ENCODE assay signal across 18 cellular contexts in genomic region chr11:59437770-59438169, GRCh38. TPM values are rescaled to one million over a fixed set of nuclear protein-coding genes. Genes with fewer than 3 reads are reported as not detected.
A peak's percentile ranks its signal among the peaks of the same experiment; 100 is the strongest.
DNase-seq lines count a peak whose midpoint lies in the region; FAIRE-seq and TF ChIP-seq lines count a peak whose summit lies in the region.
"Had no signal": no experiment of that assay in that cellular context is flagged by ENCODE, and none has a peak within 500 bp of the region (broad histone marks: within the 10 kb centered on the region; RNA-seq: fewer than 3 reads in every experiment).

No MANE protein-coding gene starts in this region.

- no peak overlapping the region for H3K4me2 ChIP-seq in H1 (ENCODE audit: insufficient read depth in 1 of 2, low read depth in 2 of 2, low read length in 2 of 2)
- no peak overlapping the region for H3K4me2 ChIP-seq in SK-N-SH

- H3K36me3 ChIP-seq in A673 (ENCODE audit: insufficient read depth, low read length, poor library complexity, severe bottlenecking) (no peaks in the 10 kb centered on the region), H1 (ENCODE audit: control insufficient read depth in 2 of 4, insufficient read depth in 4 of 4, low read length in 3 of 4) (no peaks in the 10 kb centered on the region), SK-N-SH (replicated peaks in 1 of 2; ENCODE audit: control insufficient read depth in 1 of 2, insufficient read depth in 2 of 2, low read length in 1 of 2) (no peaks in the 10 kb centered on the region)
- H3K36me3 ChIP-seq: MG63, Peyer's patch had no signal

- H3K9ac ChIP-seq in H1 (replicated peaks in 1 of 4; ENCODE audit: extremely low read depth in 1 of 4, low read depth in 3 of 4, low read length in 3 of 4) (no peak overlapping the region), SK-N-SH (no peak overlapping the region)

- H3K4me3 ChIP-seq in A673 (ENCODE audit: low read depth, low read length, poor library complexity, severe bottlenecking): no peak overlapping the region
- no peak overlapping the region for H3K4me3 ChIP-seq in H1 (ENCODE audit: extremely low read depth in 1 of 4, insufficient read depth in 2 of 4, low read depth in 3 of 4, low read length in 4 of 4)
- H3K4me3 ChIP-seq in SK-N-SH (ENCODE audit: low read depth in 2 of 2, low read length in 1 of 2): no peak overlapping the region
- H3K4me3 ChIP-seq: MG63, Peyer's patch had no signal

- CTCF ChIA-PET in A673 (lab: Charles Lee) (no interaction called here), H1 (lab: Charles Lee; ENCODE audit: partially characterized antibody) (interaction anchor here (0.7 to 1.1 kb wide), 4 partner anchors 9 to 266 kb away, joined by 3 to 4 read pairs (median 3); partner anchors contain the start of gene DTX4), SK-N-SH (lab: Yijun Ruan, JAX) (no interaction called here)

- no peak for FAIRE-seq in H1 (lab: Jason Lieb, UNC)

- H3K23ac ChIP-seq in H1 (ENCODE audit: insufficient read length): no peak overlapping the region

- no peak overlapping the region for H2BK15ac ChIP-seq in H1 (ENCODE audit: low read length)

- TF ChIP-seq RAD21 in H1 (IDR thresholded peaks at IDR 0.05 in 1 of 2, conservative IDR thresholded peaks at IDR 0.05 in 1 of 2; ENCODE audit: low read depth in 2 of 2, low read length in 2 of 2) (no peak), SK-N-SH (IDR thresholded peaks at IDR 0.05; ENCODE audit: low read length) (no peak)

- no TSS peak for BruUV-seq in A673 (replicated peaks; lab: Mats Ljungman, UMichigan)

- intact Hi-C loops in A673 (cut with micrococcal nuclease; ENCODE audit: unreplicated experiment): loop anchor here (5.0 kb wide), 1 partner anchor 245 kb away; no protein-coding TSS in a partner anchor

- no peak overlapping the region for H2AK5ac ChIP-seq in H1 (ENCODE audit: low read depth, low read length)

- H3K56ac ChIP-seq in H1 (replicated peaks; ENCODE audit: insufficient read length, low read depth, low read length): no peak overlapping the region

- no peak overlapping the region for H2BK12ac ChIP-seq in H1 (ENCODE audit: low read depth, low read length)

- H3F3A ChIP-seq in SK-N-SH (replicated peaks; ENCODE audit: insufficient read depth): no peaks in the 10 kb centered on the region

- no peaks in the 10 kb centered on the region for H3K9me2 ChIP-seq in SK-N-SH

- H2AFZ ChIP-seq in H1 (ENCODE audit: low read length) (0 out of 2 replicates have a peak overlapping the region, but pooled peaks have one; percentile 61), SK-N-SH (ENCODE audit: low read depth) (no peak overlapping the region)

- H3K27ac ChIP-seq in A673 (ENCODE audit: low read depth, low read length, poor library complexity, severe bottlenecking): no peak overlapping the region
- no peak overlapping the region for H3K27ac ChIP-seq in H1 (ENCODE audit: low read depth, low read length)
- no peak overlapping the region for H3K27ac ChIP-seq in SK-N-SH (ENCODE audit: low read depth in 2 of 2, low read length in 1 of 2)
- H3K27ac ChIP-seq: Peyer's patch had no signal

- no peak overlapping the region for H2BK120ac ChIP-seq in H1 (replicated peaks; ENCODE audit: low read depth, low read length)

- H3K23me2 ChIP-seq in H1 (ENCODE audit: low read depth, low read length): no peaks in the 10 kb centered on the region

- no peak overlapping the region for H3K4ac ChIP-seq in H1 (replicated peaks; ENCODE audit: insufficient read length, low read depth, low read length)

- H3K18ac ChIP-seq in H1 (ENCODE audit: extremely low read depth, low read length): no peak overlapping the region

- no peaks in the 10 kb centered on the region for H3K79me1 ChIP-seq in H1 (ENCODE audit: low read depth, low read length)

- TF ChIP-seq POLR2A in H1 (IDR thresholded peaks at IDR 0.05; ENCODE audit: control extremely low read depth in 1 of 2, low read depth in 2 of 2, low read length in 2 of 2): no peak

- H3K4me1 ChIP-seq in A673 (ENCODE audit: insufficient read depth, low read length, poor library complexity, severe bottlenecking) (peaks cover 6% of the 10 kb centered on the region), H1 (replicated peaks in 1 of 4; ENCODE audit: control insufficient read depth in 3 of 4, insufficient read depth in 4 of 4, low read length in 3 of 4) (no peaks in the 10 kb centered on the region), SK-N-SH (ENCODE audit: control insufficient read depth in 1 of 2, insufficient read depth in 2 of 2, low read depth in 1 of 2, low read length in 1 of 2) (no peaks in the 10 kb centered on the region)
- H3K4me1 ChIP-seq: Peyer's patch had no signal

- no peak overlapping the region for H2BK5ac ChIP-seq in H1 (ENCODE audit: low read depth, low read length)

- DNase-seq in A673 (ENCODE audit: low spot score) (peak; percentile 75), DMS 273 treated with DMSO at 0.1 percent for 48 hours (lab: John Stamatoyannopoulos, UW) (peak; percentile 19), NCI-H2171 treated with DMSO at 0.1 percent for 48 hours (lab: John Stamatoyannopoulos, UW) (peak; percentile 91), H1 (ENCODE audit: low read depth in 1 of 2, low spot score in 2 of 2) (no peak), T-helper 1 cell (no peak), SK-N-SH (no peak), NCI-H128 (lab: John Stamatoyannopoulos, UW; ENCODE audit: unreplicated experiment) (no peak)
- DNase-seq: C1 segment of cervical spinal cord; CD8-positive, alpha-beta memory T cell; GDM1; Karpas-422; MG63; NCI-H1092; NCI-H1694; NCI-H2081 treated with DMSO at 0.1 percent for 48 hours; NCI-H774; Peyer's patch had no signal

- POLR2A ChIA-PET in A673 (lab: Charles Lee; ENCODE audit: low non-redundant PET): no interaction called here
- POLR2A ChIA-PET in H1 (lab: Charles Lee; ENCODE audit: partially characterized antibody): no interaction called here
- POLR2A ChIA-PET in SK-N-SH (lab: Yijun Ruan, JAX): no interaction called here

- H4K91ac ChIP-seq in H1 (replicated peaks; ENCODE audit: insufficient read length, low read length): no peak overlapping the region

- 92% methylated on average over 7 of the region's 7 CpGs; no CpG with 5 or more reads in 1 of the 2 experiments for WGBS in H1 (ENCODE audit: extremely low coverage in 1 of 2, insufficient coverage in 1 of 2, insufficient read length in 1 of 2, insufficient replicate concordance in 2 of 2, low coverage in 1 of 2, low lambda C conversion rate in 2 of 2, missing lambda C conversion rate in 1 of 2), 2 experiments
- 7% methylated on average over 7 of the region's 7 CpGs for WGBS in SK-N-SH (ENCODE audit: low lambda C conversion rate)

- no peak overlapping the region for H2BK20ac ChIP-seq in H1 (ENCODE audit: low read length)

- H3K9me3 ChIP-seq in A673 (ENCODE audit: low read depth, low read length, poor library complexity, severe bottlenecking) (no peaks in the 10 kb centered on the region), H1 (ENCODE audit: insufficient read depth in 2 of 2, low read depth in 1 of 2, low read length in 1 of 2) (no peaks in the 10 kb centered on the region), SK-N-SH (no peaks in the 10 kb centered on the region)
- H3K9me3 ChIP-seq: MG63, Peyer's patch had no signal

- no peaks in the 10 kb centered on the region for H3K27me3 ChIP-seq in A673 (replicated peaks; ENCODE audit: insufficient read depth, low read depth, low read length, poor library complexity)
- H3K27me3 ChIP-seq in H1 (replicated peaks in 1 of 4; ENCODE audit: control insufficient read depth in 3 of 4, extremely low read depth in 1 of 4, insufficient read depth in 3 of 4, low read length in 3 of 4): no peaks in the 10 kb centered on the region
- no peaks in the 10 kb centered on the region; the same call in 1 of the 2 replicates for H3K27me3 ChIP-seq in SK-N-SH (ENCODE audit: insufficient read depth)
- H3K27me3 ChIP-seq: MG63, Peyer's patch had no signal

- H4K20me1 ChIP-seq in H1 (replicated peaks in 1 of 2; ENCODE audit: control insufficient read depth in 1 of 2, insufficient read depth in 2 of 2, low read length in 2 of 2): no peaks in the 10 kb centered on the region
- H4K20me1 ChIP-seq in SK-N-SH (ENCODE audit: insufficient read depth): no peaks in the 10 kb centered on the region

- no peak for TF ChIP-seq EP300 in H1 (IDR thresholded peaks at IDR 0.05; ENCODE audit: borderline replicate concordance in 1 of 2, low read depth in 2 of 2, low read length in 2 of 2)
- TF ChIP-seq EP300 in SK-N-SH (IDR thresholded peaks at IDR 0.05; ENCODE audit: borderline replicate concordance in 1 of 2, low read depth in 1 of 2, low read length in 1 of 2): no peak

- H3K79me2 ChIP-seq in H1 (ENCODE audit: control insufficient read depth in 1 of 2, insufficient read depth in 2 of 2, low read length in 2 of 2) (no peaks in the 10 kb centered on the region), SK-N-SH (ENCODE audit: insufficient read depth) (no peaks in the 10 kb centered on the region)

- no peak overlapping the region for H4K8ac ChIP-seq in H1 (ENCODE audit: extremely low read depth, insufficient read depth, low read length)

- TF ChIP-seq CTCF in A673 (conservative IDR thresholded peaks at IDR 0.05; ENCODE audit: low read depth, low read length) (no peak), H1 (IDR thresholded peaks at IDR 0.05; ENCODE audit: control extremely low read depth in 1 of 3, insufficient read depth in 1 of 3, low read depth in 1 of 3, low read length in 3 of 3) (no peak), SK-N-SH (IDR thresholded peaks at IDR 0.05) (no peak)

- no peak overlapping the region for H3K14ac ChIP-seq in H1 (ENCODE audit: insufficient read length)

- H4K5ac ChIP-seq in H1 (ENCODE audit: insufficient read length, low read depth, low read length): no peak overlapping the region

RNA-seq across cellular contexts. Expression of gene OR5A1, which starts 1.5 kb away (rescaled TPM):
- not detected in 2 replicates for total RNA-seq in A673 (2021)
- total RNA-seq in H1 (2021; fragmentation: NEBNext Ultra II Directional; extraction: Animal tissue kit (Norgen Biotek cat#: 25700)): not detected in 2 replicates
- polyA plus RNA-seq in H1 (2011; rRNA removed) (0.05 TPM in 1 of 2 replicates, not detected in the other), SK-N-SH (2012; rRNA removed) (not detected in 2 replicates)
- 0.03 TPM for polyA plus RNA-seq in H1 (2011; cell fraction: cytosol; rRNA removed)
- polyA plus RNA-seq in H1 (2011; cell fraction: nucleus; rRNA removed): 0.21 TPM
- not detected in 4 replicates for polyA plus RNA-seq in H1 (2012, experiment 1 of 2)
- polyA plus RNA-seq in H1 (2012, experiment 2 of 2): not detected
- polyA plus RNA-seq in H1 (2013, experiment 1 of 2): under 0.01 TPM
- polyA plus RNA-seq in H1 (2013, experiment 2 of 2): 0.04 TPM
- polyA minus RNA-seq in H1 (2011; rRNA and poly(A)+ RNA removed): 0.16 and 1.0 TPM in 2 replicates
- not detected for polyA minus RNA-seq in H1 (2011; cell fraction: cytosol; rRNA and poly(A)+ RNA removed)
- polyA minus RNA-seq in H1 (2011; cell fraction: nucleus; rRNA and poly(A)+ RNA removed): 0.10 TPM
- polyA plus RNA-seq in SK-N-SH (2012; cell fraction: cytosol; rRNA removed): not detected in 2 replicates
- not detected in 2 replicates for polyA plus RNA-seq in SK-N-SH (2012; cell fraction: nucleus; rRNA removed)
- total RNA-seq: CD8-positive, alpha-beta memory T cell; Peyer's patch had no signal
- polyA plus RNA-seq: CD8-positive, alpha-beta memory T cell; IgD-negative memory B cell had no signal

RNA-seq across cellular contexts. Expression of gene OR5A2, which starts 11.6 kb away (rescaled TPM):
- not detected in 2 replicates for total RNA-seq in A673 (2021)
- total RNA-seq in H1 (2021; fragmentation: NEBNext Ultra II Directional; extraction: Animal tissue kit (Norgen Biotek cat#: 25700)): not detected in 2 replicates
- polyA plus RNA-seq in H1 (2011; rRNA removed): not detected in 2 replicates
- polyA plus RNA-seq in H1 (2011; cell fraction: cytosol; rRNA removed): 0.01 TPM
- polyA plus RNA-seq in H1 (2011; cell fraction: nucleus; rRNA removed): not detected
- polyA plus RNA-seq in H1 (2012, experiment 1 of 2): not detected in 4 replicates
- not detected for polyA plus RNA-seq in H1 (2012, experiment 2 of 2)
- under 0.01 TPM for polyA plus RNA-seq in H1 (2013, experiment 1 of 2)
- polyA plus RNA-seq in H1 (2013, experiment 2 of 2): 0.02 TPM
- not detected in 2 replicates for polyA minus RNA-seq in H1 (2011; rRNA and poly(A)+ RNA removed)
- polyA minus RNA-seq in H1 (2011; cell fraction: cytosol; rRNA and poly(A)+ RNA removed): not detected
- not detected for polyA minus RNA-seq in H1 (2011; cell fraction: nucleus; rRNA and poly(A)+ RNA removed)
- not detected in 2 replicates for polyA plus RNA-seq in SK-N-SH (2012; rRNA removed)
- polyA plus RNA-seq in SK-N-SH (2012; cell fraction: cytosol; rRNA removed): not detected in 2 replicates
- not detected in 2 replicates for polyA plus RNA-seq in SK-N-SH (2012; cell fraction: nucleus; rRNA removed)
- total RNA-seq: CD8-positive, alpha-beta memory T cell; Peyer's patch had no signal
- polyA plus RNA-seq: CD8-positive, alpha-beta memory T cell; IgD-negative memory B cell had no signal

RNA-seq across cellular contexts. Expression of gene OR4D6, which starts 19.0 kb away (rescaled TPM):
- not detected in 2 replicates for total RNA-seq in A673 (2021)
- total RNA-seq in H1 (2021; fragmentation: NEBNext Ultra II Directional; extraction: Animal tissue kit (Norgen Biotek cat#: 25700)): not detected in 2 replicates
- polyA plus RNA-seq in H1 (2011; rRNA removed) (not detected in 2 replicates), SK-N-SH (2012; rRNA removed) (not detected in 2 replicates)
- polyA plus RNA-seq in H1 (2011; cell fraction: cytosol; rRNA removed): not detected
- polyA plus RNA-seq in H1 (2011; cell fraction: nucleus; rRNA removed): not detected
- not detected in 4 replicates for polyA plus RNA-seq in H1 (2012, experiment 1 of 2)
- polyA plus RNA-seq in H1 (2012, experiment 2 of 2): not detected
- not detected for polyA plus RNA-seq in H1 (2013, experiment 1 of 2)
- polyA plus RNA-seq in H1 (2013, experiment 2 of 2): not detected
- polyA minus RNA-seq in H1 (2011; rRNA and poly(A)+ RNA removed): not detected in 2 replicates
- polyA minus RNA-seq in H1 (2011; cell fraction: cytosol; rRNA and poly(A)+ RNA removed): not detected
- polyA minus RNA-seq in H1 (2011; cell fraction: nucleus; rRNA and poly(A)+ RNA removed): not detected
- not detected in 2 replicates for polyA plus RNA-seq in SK-N-SH (2012; cell fraction: cytosol; rRNA removed)
- polyA plus RNA-seq in SK-N-SH (2012; cell fraction: nucleus; rRNA removed): not detected in 2 replicates
- total RNA-seq: CD8-positive, alpha-beta memory T cell; Peyer's patch had no signal
- polyA plus RNA-seq: CD8-positive, alpha-beta memory T cell; IgD-negative memory B cell had no signal

RNA-seq across cellular contexts. Expression of gene OR4D10, which starts 35.3 kb away (rescaled TPM):
- not detected in 2 replicates for total RNA-seq in A673 (2021)
- total RNA-seq in H1 (2021; fragmentation: NEBNext Ultra II Directional; extraction: Animal tissue kit (Norgen Biotek cat#: 25700)): not detected in 2 replicates
- not detected in 2 replicates for polyA plus RNA-seq in H1 (2011; rRNA removed)
- not detected for polyA plus RNA-seq in H1 (2011; cell fraction: cytosol; rRNA removed)
- not detected for polyA plus RNA-seq in H1 (2011; cell fraction: nucleus; rRNA removed)
- polyA plus RNA-seq in H1 (2012, experiment 1 of 2): not detected in 4 replicates
- polyA plus RNA-seq in H1 (2012, experiment 2 of 2): not detected
- polyA plus RNA-seq in H1 (2013, experiment 1 of 2): not detected
- not detected for polyA plus RNA-seq in H1 (2013, experiment 2 of 2)
- not detected in 2 replicates for polyA minus RNA-seq in H1 (2011; rRNA and poly(A)+ RNA removed)
- polyA minus RNA-seq in H1 (2011; cell fraction: cytosol; rRNA and poly(A)+ RNA removed): not detected
- polyA minus RNA-seq in H1 (2011; cell fraction: nucleus; rRNA and poly(A)+ RNA removed): not detected
- polyA plus RNA-seq in SK-N-SH (2012; rRNA removed): not detected in 2 replicates
- polyA plus RNA-seq in SK-N-SH (2012; cell fraction: cytosol; rRNA removed): not detected in 2 replicates
- not detected in 2 replicates for polyA plus RNA-seq in SK-N-SH (2012; cell fraction: nucleus; rRNA removed)
- total RNA-seq: CD8-positive, alpha-beta memory T cell; Peyer's patch had no signal
- polyA plus RNA-seq: CD8-positive, alpha-beta memory T cell; IgD-negative memory B cell had no signal

Comparison
In these comparisons a context has a peak if more than half of its experiments do, and no peak if none do; other contexts are left out.
1. DNase-seq: peak in A673 (single experiment), DMS 273 treated with DMSO at 0.1 percent for 48 hours (single experiment) and NCI-H2171 treated with DMSO at 0.1 percent for 48 hours (single experiment); none in H1 (0 of 2), T-helper 1 cell (0 of 5), SK-N-SH (single experiment) and NCI-H128 (single experiment).